8 cellular contexts compared by ENCODE assay signal in the genomic region with DNA sequence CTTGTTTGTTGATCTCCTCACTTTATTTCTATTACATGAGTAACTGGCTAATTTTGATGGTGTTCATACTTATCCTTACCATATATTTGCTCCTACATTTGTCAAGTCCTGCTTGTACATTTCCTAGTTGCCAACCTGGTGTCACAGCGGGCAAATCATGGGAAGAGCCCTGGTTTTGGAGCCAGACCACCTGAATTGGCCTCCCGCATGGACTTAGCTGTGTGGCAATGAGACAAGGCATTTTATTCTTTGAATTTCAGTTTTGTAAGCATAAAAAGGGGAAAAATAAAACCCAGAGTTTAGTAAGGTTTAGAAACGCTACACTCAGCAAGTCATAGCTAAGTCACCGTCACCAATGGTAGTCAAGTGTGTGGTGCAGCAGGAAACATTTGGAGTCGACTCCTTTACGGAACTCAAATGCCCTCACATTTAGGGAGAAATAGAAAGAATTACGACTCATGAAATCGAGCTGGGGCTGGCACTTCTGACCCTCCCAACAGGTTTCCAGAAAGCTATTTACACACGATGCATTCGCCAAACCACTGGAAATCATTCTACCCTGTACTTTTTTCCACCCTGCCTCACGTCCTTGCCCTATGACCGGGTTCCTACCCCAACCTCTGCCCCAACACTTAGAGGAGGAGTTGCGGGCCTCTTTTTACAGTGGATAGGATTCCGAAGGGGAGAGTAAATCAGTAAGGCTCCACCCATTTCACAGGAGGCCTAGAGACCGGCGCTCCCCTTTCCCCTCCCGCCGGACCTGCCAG. TPM values are rescaled to one million over a fixed set of nuclear protein-coding genes. Genes with fewer than 3 reads are reported as not detected.
A peak's percentile ranks its signal among the peaks of the same experiment; 100 is the strongest.
DNase-seq lines count a peak whose midpoint lies in the region; ATAC-seq, FAIRE-seq and TF ChIP-seq lines count a peak whose summit lies in the region.

No MANE protein-coding gene starts in this region.

- no peaks in the 10 kb centered on the region for H3K27me3 ChIP-seq in dorsolateral prefrontal cortex

- no peaks in the 10 kb centered on the region for H3K36me3 Mint-ChIP-seq in naive B cell

- H3K9me3 Mint-ChIP-seq in naive B cell: no peaks in the 10 kb centered on the region

- H3K27ac ChIP-seq in dorsolateral prefrontal cortex: peak overlapping the region in 57 of 59 donors; percentile 22 to 97 (median 92)

- DNase-seq in GM12891 (ENCODE audit: insufficient read length, low spot score): no peak
- DNase-seq in NCI-H226: peak; percentile 9
- DNase-seq in dorsolateral prefrontal cortex: no peak
- no peak for DNase-seq in naive B cell
- no peak for DNase-seq in SW 1271 (lab: John Stamatoyannopoulos, UW)
- no peak for DNase-seq in HUDEP-2 (lab: John Stamatoyannopoulos, UW; ENCODE audit: unreplicated experiment in 76 of 76)

- FAIRE-seq in GM12891 (lab: Jason Lieb, UNC): peak; percentile 50

- TF ChIP-seq CTCF in dorsolateral prefrontal cortex (IDR thresholded peaks at IDR 0.05 in 54 of 56, conservative IDR thresholded peaks at IDR 0.05 in 2 of 56; ENCODE audit: low read depth in 1 of 56, partially characterized antibody in 56 of 56): no peak

- intact Hi-C loops in dorsolateral prefrontal cortex (cut with DNase I): loop anchor here in 1 of 2 donors (1.0 kb wide), 1 partner anchor 69 kb away; a partner anchor contains a TSS

- TF ChIP-seq POLR2A in GM12891 (IDR thresholded peaks at IDR 0.05; ENCODE audit: low read depth, low read length): no peak

- peaks cover 14 to 30% (median 15%) of the 10 kb centered on the region in 3 donors for H3K4me1 Mint-ChIP-seq in naive B cell

- peak overlapping the region in 4 of 6 donors; percentile 72 to 98 (median 97) for H3K27ac Mint-ChIP-seq in naive B cell

- H3K4me3 Mint-ChIP-seq in naive B cell: peak overlapping the region; percentile 95 to 99 (median 98)

- H3K4me3 ChIP-seq in dorsolateral prefrontal cortex: peak overlapping the region; percentile 59 to 95 (median 86)

- no peaks in the 10 kb centered on the region for H3K27me3 Mint-ChIP-seq in naive B cell

- ATAC-seq in naive B cell (ENCODE audit: low read depth in 2 of 2) (no peak), GM18519 (IDR thresholded peaks at IDR 0.05; ENCODE audit: low FRiP score, unreplicated experiment) (no peak), HG03108 (IDR thresholded peaks at IDR 0.05; ENCODE audit: unreplicated experiment) (no peak)

TF ChIP-seq in GM12891, 5 proteins besides CTCF, POLR2A, EP300 and RAD21:
- no peak for TF ChIP-seq POU2F2 (IDR thresholded peaks at IDR 0.05; ENCODE audit: low read depth, low read length)
- no peak for TF ChIP-seq POLR2AphosphoS5 (IDR thresholded peaks at IDR 0.05; ENCODE audit: low read depth, low read length)
- no peak for TF ChIP-seq SPI1 (IDR thresholded peaks at IDR 0.05; ENCODE audit: low read depth, low read length)
- no peak for TF ChIP-seq TAF1 (IDR thresholded peaks at IDR 0.05; ENCODE audit: low read depth, low read length)
- no peak for TF ChIP-seq PAX5 (IDR thresholded peaks at IDR 0.05; ENCODE audit: insufficient read depth, low read length, severe bottlenecking)

RNA-seq across cellular contexts. Expression of a gene that starts 0.5 kb away (rescaled TPM):
- polyA plus RNA-seq in GM12891 (2012; ENCODE audit: low read depth, missing spikeins): 50.0 TPM
- 10 to 100 TPM; 25.8 to 77.5 (median 44.4) TPM for total RNA-seq in dorsolateral prefrontal cortex
- polyA plus RNA-seq in naive B cell (ENCODE audit: low read depth in 6 of 6): 10 to 100 TPM; 11.9 to 50.8 (median 21.0) TPM
